ENCODE assay signal across 16 cellular contexts in the genomic region with DNA sequence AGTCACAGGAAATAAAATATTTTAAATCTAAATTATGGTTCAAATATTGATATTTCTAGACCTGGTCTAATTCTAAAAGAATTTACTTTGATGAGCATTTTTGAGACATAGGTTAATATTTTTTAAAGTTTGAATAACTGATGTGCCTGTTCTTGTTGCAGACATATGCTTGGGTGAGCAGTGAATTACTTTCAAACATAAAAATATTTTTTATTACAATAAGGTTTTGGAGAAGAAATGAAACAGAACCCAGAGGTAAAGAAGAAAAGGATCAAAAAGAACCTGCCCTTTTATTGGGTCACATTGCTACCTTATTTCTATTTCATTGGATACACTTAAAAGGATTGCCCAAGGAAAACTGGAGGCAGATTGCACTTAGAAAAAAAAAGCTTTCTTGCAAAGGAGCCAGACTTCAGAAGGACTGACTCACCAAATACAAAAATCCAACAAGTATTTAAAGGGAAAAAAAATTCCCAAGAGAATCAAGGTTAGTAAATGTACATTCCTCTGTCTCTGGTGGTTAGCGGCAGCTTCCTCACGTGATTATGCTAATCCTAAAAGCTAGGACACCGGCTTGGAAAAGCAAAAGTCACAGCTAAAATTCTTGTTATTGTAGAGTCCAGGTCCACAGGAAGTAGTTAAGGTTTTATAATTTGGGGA. TPM values are rescaled to one million over a fixed set of nuclear protein-coding genes. Genes with fewer than 3 reads are reported as not detected.
DNase-seq lines count a peak whose midpoint lies in the region; ATAC-seq and TF ChIP-seq lines count a peak whose summit lies in the region.
"Had no signal": no experiment of that assay in that cellular context is flagged by ENCODE, and none has a peak within 500 bp of the region (broad histone marks: within the 10 kb centered on the region; RNA-seq: fewer than 3 reads in every experiment).

No MANE protein-coding gene starts in this region.

- RAD21 ChIA-PET in HCT116 (lab: Charles Lee; ENCODE audit: low non-redundant PET in 1 of 2, low total read pairs in 2 of 2, uncharacterized antibody in 2 of 2, unreplicated experiment in 2 of 2) = no interaction called here

- H3K9ac ChIP-seq in HCT116 (ENCODE audit: low read length) = no peak overlapping the region

- TF ChIP-seq RAD21 in HCT116 (IDR thresholded peaks at IDR 0.05; ENCODE audit: low read depth) = no peak

- H3K27ac ChIP-seq in HCT116 (ENCODE audit: low read depth, low read length) = no peak overlapping the region
- H3K27ac ChIP-seq: gastroesophageal sphincter, left lung had no signal

- H3K9me3 ChIP-seq in HCT116 (ENCODE audit: control insufficient read depth in 1 of 2, insufficient read depth in 1 of 2, low read depth in 1 of 2, low read length in 2 of 2) = no peaks in the 10 kb centered on the region
- H3K9me3 ChIP-seq: gastroesophageal sphincter, left lung had no signal

- DNase-seq in AG08396 (ENCODE audit: low spot score) (peak; percentile 69), HCT116 (ENCODE audit: low read depth, low spot score) (no peak), amniotic stem cell (lab: John Stamatoyannopoulos, UW) (peak; percentile 47), kidney glomerular epithelial cell (lab: John Stamatoyannopoulos, UW) (peak; percentile 3)
- no peak for DNase-seq in T-helper 2 cell treated with Interferon-gamma antibody and Interleukin-4, amounts not matched to agents 5 μg/mL and 100 μg/mL, for 36 hours (ENCODE audit: low spot score)
- DNase-seq: activated CD4-positive, CD25-positive, alpha-beta regulatory T cell treated with anti-CD3 and anti-CD28 coated beads, Interleukin-2, amount 50 U/mL, for 72 hours; MM.1S; NCI-H526 treated with DMSO at 0.1 percent for 48 hours; nucleus accumbens had no signal

- H3K36me3 Mint-ChIP-seq in T-helper 2 cell treated with Interferon-gamma antibody and Interleukin-4, amounts not matched to agents 5 μg/mL and 100 μg/mL, for 36 hours (ENCODE audit: low read depth) = no peaks in the 10 kb centered on the region
- H3K36me3 Mint-ChIP-seq: CD14-positive monocyte had no signal

- no peak overlapping the region for H3K4me2 ChIP-seq in HCT116 (ENCODE audit: low read length)

- CTCF ChIA-PET in HCT116 (lab: Charles Lee) = interaction anchor here (0.6 to 4.9 kb wide), 3 partner anchors 8 to 285 kb away, joined by 3 to 31 read pairs (median 3); no protein-coding TSS in a partner anchor

- no TSS peak for BruUV-seq in HCT116 (replicated peaks; lab: Mats Ljungman, UMichigan)

- intact Hi-C loops in HCT116 (cut with micrococcal nuclease) = no loop called here

- H3K27me3 ChIP-seq in HCT116 (ENCODE audit: insufficient read depth, low read length) = no peaks in the 10 kb centered on the region

- ATAC-seq in HCT116 (no peak), HG03108 (IDR thresholded peaks at IDR 0.05; ENCODE audit: unreplicated experiment) (no peak), HG02840 (IDR thresholded peaks at IDR 0.05; ENCODE audit: low FRiP score, unreplicated experiment) (no peak), GM19351 (IDR thresholded peaks at IDR 0.05; ENCODE audit: unreplicated experiment) (no peak)
- ATAC-seq: gastroesophageal sphincter, left lung had no signal

- H4K20me1 ChIP-seq in HCT116 (ENCODE audit: insufficient read depth) = no peaks in the 10 kb centered on the region

- TF ChIP-seq POLR2A in HCT116 (IDR thresholded peaks at IDR 0.05; ENCODE audit: borderline replicate concordance, extremely low read depth, insufficient read depth, insufficient read length) = no peak

- H3K27ac Mint-ChIP-seq in T-helper 2 cell treated with Interferon-gamma antibody and Interleukin-4, amounts not matched to agents 5 μg/mL and 100 μg/mL, for 36 hours = no peak overlapping the region
- H3K27ac Mint-ChIP-seq: CD14-positive monocyte had no signal

- H3K4me1 Mint-ChIP-seq in T-helper 2 cell treated with Interferon-gamma antibody and Interleukin-4, amounts not matched to agents 5 μg/mL and 100 μg/mL, for 36 hours (ENCODE audit: low read depth) = peaks cover 12% of the 10 kb centered on the region

- H3K4me3 Mint-ChIP-seq in T-helper 2 cell treated with Interferon-gamma antibody and Interleukin-4, amounts not matched to agents 5 μg/mL and 100 μg/mL, for 36 hours = no peak overlapping the region

- H3K4me1 ChIP-seq in HCT116 (ENCODE audit: control insufficient read depth in 1 of 2, insufficient read depth in 2 of 2, low read length in 2 of 2) = peaks cover 11 to 32% of the 10 kb centered on the region in 2 experiments; a peak in 3 of 4 replicates
- H3K4me1 ChIP-seq: left lung had no signal

- no peaks in the 10 kb centered on the region for H3K9me2 ChIP-seq in HCT116 (ENCODE audit: insufficient read depth)

- H3K79me2 ChIP-seq in HCT116 (ENCODE audit: insufficient read depth, low read length) = no peaks in the 10 kb centered on the region

- no peak overlapping the region for H3K4me3 ChIP-seq in HCT116 (replicated peaks in 1 of 2; ENCODE audit: low read depth in 1 of 2, low read length in 2 of 2)
- H3K4me3 ChIP-seq: gastroesophageal sphincter, left lung had no signal

- H3K27me3 Mint-ChIP-seq in T-helper 2 cell treated with Interferon-gamma antibody and Interleukin-4, amounts not matched to agents 5 μg/mL and 100 μg/mL, for 36 hours (ENCODE audit: low read depth) = peaks cover 50% of the 10 kb centered on the region

- no peaks in the 10 kb centered on the region for H3K9me3 Mint-ChIP-seq in T-helper 2 cell treated with Interferon-gamma antibody and Interleukin-4, amounts not matched to agents 5 μg/mL and 100 μg/mL, for 36 hours

- peak overlapping the region; percentile 10 for H2AFZ ChIP-seq in HCT116 (ENCODE audit: low read depth, low read length, poor library complexity, severe bottlenecking)

- TF ChIP-seq CTCF in HCT116 (IDR thresholded peaks at IDR 0.05 in 2 of 3, conservative IDR thresholded peaks at IDR 0.05 in 1 of 3; ENCODE audit: borderline replicate concordance in 1 of 3, insufficient read depth in 1 of 3, low read depth in 2 of 3, low read length in 2 of 3) = no peak

- POLR2A ChIA-PET in HCT116 (lab: Charles Lee) = no interaction called here

- no peaks in the 10 kb centered on the region for H3K36me3 ChIP-seq in HCT116 (ENCODE audit: control insufficient read depth in 1 of 2, insufficient read depth in 2 of 2, low read length in 2 of 2)
- H3K36me3 ChIP-seq: gastroesophageal sphincter, left lung had no signal

TF ChIP-seq in HCT116, 20 proteins besides CTCF, POLR2A, EP300 and RAD21:
- TF ChIP-seq YY1 (IDR thresholded peaks at IDR 0.05; ENCODE audit: extremely low read depth, insufficient replicate concordance, low read depth, low read length) (no peak), ELF1 (IDR thresholded peaks at IDR 0.05; ENCODE audit: borderline replicate concordance, low read depth) (no peak)

RNA-seq across cellular contexts. Expression of a gene that starts 18.5 kb away (rescaled TPM):
- total RNA-seq in HCT116 (2021; ENCODE audit: unreplicated experiment) = not detected
- polyA plus RNA-seq in HCT116 (2012) = not detected in 2 replicates
- total RNA-seq: chondrocyte had no signal
- polyA plus RNA-seq: CD14-positive monocyte had no signal

RNA-seq across cellular contexts. Expression of a gene that starts 28.7 kb away (rescaled TPM):
- total RNA-seq in HCT116 (2021; ENCODE audit: unreplicated experiment) = 28.3 TPM
- polyA plus RNA-seq in HCT116 (2012) = 8.8 and 9.6 TPM in 2 replicates

RNA-seq across cellular contexts. Expression of a gene that starts 47.6 kb away (rescaled TPM):
- 29.0 TPM for total RNA-seq in HCT116 (2021; ENCODE audit: unreplicated experiment)
- 17.3 and 18.1 TPM in 2 replicates for polyA plus RNA-seq in HCT116 (2012)

Comparison
In these comparisons a context has a peak if more than half of its experiments do, and no peak if none do; other contexts are left out.
1. DNase-seq: peak in AG08396 (single experiment), amniotic stem cell (single experiment) and kidney glomerular epithelial cell (single experiment); none in HCT116 (single experiment) and T-helper 2 cell treated with Interferon-gamma antibody and Interleukin-4, amounts not matched to agents 5 μg/mL and 100 μg/mL, for 36 hours (single experiment).